In the genomic region with DNA sequence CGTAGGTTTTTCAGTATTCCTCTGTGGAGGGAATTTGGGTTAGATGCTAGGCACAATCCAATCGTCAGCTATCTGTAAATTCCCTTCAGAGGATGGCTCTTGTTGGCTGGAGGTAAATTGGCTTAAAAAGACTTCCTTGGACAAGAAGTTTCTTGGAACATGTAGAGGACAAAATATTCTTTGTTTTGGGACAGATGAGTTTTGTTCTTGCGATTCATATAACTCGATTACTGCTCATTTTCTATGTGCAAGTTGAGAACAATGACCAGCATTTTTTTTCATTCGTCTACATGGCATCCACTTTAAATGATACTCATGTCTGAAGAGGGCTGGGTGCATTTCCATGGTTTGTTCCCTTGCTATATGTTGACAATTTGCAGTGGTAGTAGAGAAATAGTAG, we compare ENCODE assay signal across 18 cellular contexts. TPM values are rescaled to one million over a fixed set of nuclear protein-coding genes. Genes with fewer than 3 reads are reported as not detected.
DNase-seq lines count a peak whose midpoint lies in the region; ATAC-seq, FAIRE-seq and TF ChIP-seq lines count a peak whose summit lies in the region.
"Had no signal": no experiment of that assay in that cellular context is flagged by ENCODE, and none has a peak within 500 bp of the region (broad histone marks: within the 10 kb centered on the region; RNA-seq: fewer than 3 reads in every experiment).

No MANE protein-coding gene starts in this region.

- in situ Hi-C loops in gastrocnemius medialis (cut with MboI; ENCODE audit: low sequenced_read_pairs in 4 of 4): no loop called here

- intact Hi-C loops in Right ventricle myocardium superior (cut with DNase I) (no loop called here), gastrocnemius medialis (cut with DNase I; ENCODE audit: low total_unique reads) (loop anchor here (10.0 kb wide), 1 partner anchor 46 kb away; no protein-coding TSS in a partner anchor)
- intact Hi-C loops in activated T-helper 2 cell treated with anti-CD3 and anti-CD28 coated beads, Interferon-gamma antibody, Interleukin-2, Interleukin-4, amounts not matched to agents 10 μg/mL and 5 μg/mL and 100 μg/mL, durations not matched to agents 14 hours and 24 hours and 36 hours (cut with micrococcal nuclease): loop anchor here (10.0 kb wide), 1 partner anchor 66 kb away; no protein-coding TSS in a partner anchor

- no peak for ATAC-seq in Right ventricle myocardium superior (ENCODE audit: poor library complexity)
- ATAC-seq in gastrocnemius medialis: no peak
- ATAC-seq: effector memory CD8-positive, alpha-beta T cell had no signal

- H3K9me3 ChIP-seq in right atrium auricular region: no peaks in the 10 kb centered on the region
- H3K9me3 ChIP-seq in keratinocyte (ENCODE audit: control insufficient read depth, low read depth, low read length): no peaks in the 10 kb centered on the region
- H3K9me3 ChIP-seq in gastrocnemius medialis: no peaks in the 10 kb centered on the region
- H3K9me3 ChIP-seq: adrenal gland had no signal

- no peak overlapping the region for H3K9ac ChIP-seq in keratinocyte (ENCODE audit: control insufficient read depth, extremely low read depth, insufficient read depth, low read length)

- TF ChIP-seq CTCF in right atrium auricular region (IDR thresholded peaks at IDR 0.05) (no peak), keratinocyte (optimal IDR thresholded peaks at IDR 0.05 in 1 of 3, IDR thresholded peaks at IDR 0.05 in 1 of 3, conservative IDR thresholded peaks at IDR 0.05 in 1 of 3; ENCODE audit: extremely low read depth in 1 of 3, insufficient read depth in 2 of 3, low read length in 3 of 3) (no peak), gastrocnemius medialis (IDR thresholded peaks at IDR 0.05 in 4 of 5, conservative IDR thresholded peaks at IDR 0.05 in 1 of 5) (no peak)

- H3K4me3 ChIP-seq in right atrium auricular region: no peak overlapping the region
- no peak overlapping the region for H3K4me3 ChIP-seq in keratinocyte (ENCODE audit: control insufficient read depth in 2 of 3, extremely low read depth in 1 of 3, insufficient read depth in 2 of 3, low read depth in 1 of 3, low read length in 3 of 3)
- no peak overlapping the region for H3K4me3 ChIP-seq in gastrocnemius medialis
- H3K4me3 ChIP-seq: adrenal gland had no signal

- H3K9me3 Mint-ChIP-seq in activated T-helper 2 cell treated with anti-CD3 and anti-CD28 coated beads, Interferon-gamma antibody, Interleukin-2, Interleukin-4, amounts not matched to agents 10 μg/mL and 5 μg/mL and 100 μg/mL, durations not matched to agents 14 hours and 24 hours and 36 hours: no peaks in the 10 kb centered on the region
- H3K9me3 Mint-ChIP-seq: activated CD4-positive, alpha-beta T cell treated with anti-CD3 and anti-CD28 coated beads, Interleukin-2, amount 10 ng/mL, durations not matched to agents 24 days and 14 days; effector memory CD8-positive, alpha-beta T cell had no signal

- H2AFZ ChIP-seq in keratinocyte (ENCODE audit: control insufficient read depth, low read length): no peak overlapping the region

- H3K27me3 Mint-ChIP-seq in activated T-helper 2 cell treated with anti-CD3 and anti-CD28 coated beads, Interferon-gamma antibody, Interleukin-2, Interleukin-4, amounts not matched to agents 10 μg/mL and 5 μg/mL and 100 μg/mL, durations not matched to agents 14 hours and 24 hours and 36 hours (ENCODE audit: low read depth): peaks cover 10% of the 10 kb centered on the region

- dilution Hi-C loops in keratinocyte (cut with MboI; ENCODE audit: extremely low pct_ligation_motif_present, low sequenced_read_pairs): no loop called here

- peaks cover 43% of the 10 kb centered on the region for H3K79me2 ChIP-seq in keratinocyte (ENCODE audit: control insufficient read depth, insufficient read depth, low read length)

- FAIRE-seq in keratinocyte (lab: Jason Lieb, UNC): no peak
- FAIRE-seq: HTR-8/SVneo, TTC549 had no signal

- H3K36me3 ChIP-seq in right atrium auricular region (no peaks in the 10 kb centered on the region), keratinocyte (ENCODE audit: control insufficient read depth in 2 of 2, extremely low read depth in 1 of 2, insufficient read depth in 2 of 2, low read length in 2 of 2) (peaks cover 0 to 3% of the 10 kb centered on the region in 2 experiments), gastrocnemius medialis (no peaks in the 10 kb centered on the region)
- H3K36me3 ChIP-seq: adrenal gland had no signal

- peaks cover 2% of the 10 kb centered on the region for H4K20me1 ChIP-seq in keratinocyte (ENCODE audit: control insufficient read depth, extremely low read depth, insufficient read depth, low read length)

- H3K4me3 Mint-ChIP-seq in activated T-helper 2 cell treated with anti-CD3 and anti-CD28 coated beads, Interferon-gamma antibody, Interleukin-2, Interleukin-4, amounts not matched to agents 10 μg/mL and 5 μg/mL and 100 μg/mL, durations not matched to agents 14 hours and 24 hours and 36 hours (ENCODE audit: low read depth): no peak overlapping the region
- H3K4me3 Mint-ChIP-seq: activated CD4-positive, alpha-beta T cell treated with anti-CD3 and anti-CD28 coated beads, Interleukin-2, amount 10 ng/mL, durations not matched to agents 24 days and 14 days; effector memory CD8-positive, alpha-beta T cell had no signal

- H3K4me1 ChIP-seq in right atrium auricular region (peaks cover 0 to 67% of the 10 kb centered on the region in 2 donors), keratinocyte (ENCODE audit: control insufficient read depth, extremely low read depth, insufficient read depth, low read length) (peaks cover 50% of the 10 kb centered on the region), gastrocnemius medialis (peaks cover 16 to 35% of the 10 kb centered on the region in 2 donors)

- H3K27me3 ChIP-seq in right atrium auricular region: no peaks in the 10 kb centered on the region
- H3K27me3 ChIP-seq in keratinocyte (ENCODE audit: control insufficient read depth, extremely low read depth, insufficient read depth, low read length): no peaks in the 10 kb centered on the region
- no peaks in the 10 kb centered on the region for H3K27me3 ChIP-seq in gastrocnemius medialis
- H3K27me3 ChIP-seq: adrenal gland had no signal

- H3K27ac ChIP-seq in right atrium auricular region (peak overlapping the region; percentile 72 to 74), keratinocyte (ENCODE audit: control insufficient read depth, insufficient read depth, low read length) (peak overlapping the region; percentile 85), gastrocnemius medialis (peak overlapping the region; percentile 50 to 68 (median 54))

- H3K27ac Mint-ChIP-seq in activated T-helper 2 cell treated with anti-CD3 and anti-CD28 coated beads, Interferon-gamma antibody, Interleukin-2, Interleukin-4, amounts not matched to agents 10 μg/mL and 5 μg/mL and 100 μg/mL, durations not matched to agents 14 hours and 24 hours and 36 hours: no peak overlapping the region
- H3K27ac Mint-ChIP-seq: activated CD4-positive, alpha-beta T cell treated with anti-CD3 and anti-CD28 coated beads, Interleukin-2, amount 10 ng/mL, durations not matched to agents 24 days and 14 days; effector memory CD8-positive, alpha-beta T cell had no signal

- no peaks in the 10 kb centered on the region for H3K36me3 Mint-ChIP-seq in activated T-helper 2 cell treated with anti-CD3 and anti-CD28 coated beads, Interferon-gamma antibody, Interleukin-2, Interleukin-4, amounts not matched to agents 10 μg/mL and 5 μg/mL and 100 μg/mL, durations not matched to agents 14 hours and 24 hours and 36 hours (ENCODE audit: low read depth)

- no peak for DNase-seq in right atrium auricular region (ENCODE audit: low spot score)
- no peak for DNase-seq in Right ventricle myocardium superior
- DNase-seq in keratinocyte (ENCODE audit: low read depth, low spot score): no peak
- DNase-seq in gastrocnemius medialis: no peak
- no peak for DNase-seq in NCI-H1092 treated with DMSO at 0.1 percent for 48 hours (lab: John Stamatoyannopoulos, UW)
- no peak for DNase-seq in 8988T
- no peak for DNase-seq in HK-2 (ENCODE audit: unreplicated experiment)
- no peak for DNase-seq in activated T-helper 2 cell treated with anti-CD3 and anti-CD28 coated beads, Interferon-gamma antibody, Interleukin-2, Interleukin-4, amounts not matched to agents 10 μg/mL and 5 μg/mL and 100 μg/mL, durations not matched to agents 14 hours and 24 hours and 36 hours (ENCODE audit: low spot score)
- DNase-seq: activated CD4-positive, alpha-beta T cell treated with anti-CD3 and anti-CD28 coated beads, Interleukin-2, amount 10 ng/mL, durations not matched to agents 24 days and 14 days; activated gamma-delta T cell; DMS153; effector memory CD8-positive, alpha-beta T cell; occipital lobe; OCI-M1; stimulated activated CD4-positive, alpha-beta T cell treated with anti-CD3 and anti-CD28 coated beads, Interleukin-4, amount 100 ng/mL, for 4 hours had no signal

- H3K9me1 ChIP-seq in keratinocyte (ENCODE audit: control insufficient read depth, extremely low read depth, insufficient read depth, low read length): peaks cover 3% of the 10 kb centered on the region

- peak overlapping the region; percentile 83 for H3K4me2 ChIP-seq in keratinocyte (ENCODE audit: control insufficient read depth, extremely low read depth, insufficient read depth, low read depth, low read length)

- TF ChIP-seq POLR2A in gastrocnemius medialis (IDR thresholded peaks at IDR 0.05): no peak

- no peaks in the 10 kb centered on the region for H3K4me1 Mint-ChIP-seq in activated T-helper 2 cell treated with anti-CD3 and anti-CD28 coated beads, Interferon-gamma antibody, Interleukin-2, Interleukin-4, amounts not matched to agents 10 μg/mL and 5 μg/mL and 100 μg/mL, durations not matched to agents 14 hours and 24 hours and 36 hours (ENCODE audit: low read depth)
- H3K4me1 Mint-ChIP-seq: activated CD4-positive, alpha-beta T cell treated with anti-CD3 and anti-CD28 coated beads, Interleukin-2, amount 10 ng/mL, durations not matched to agents 24 days and 14 days had no signal

RNA-seq across cellular contexts. Expression of gene COL4A2, which starts 41.7 kb away (rescaled TPM):
- total RNA-seq in right atrium auricular region (100 to 1,000 TPM; 141 to 153 TPM), Right ventricle myocardium superior (91.2 TPM), gastrocnemius medialis (10 to 100 TPM; 51.2 to 85.8 (median 70.5) TPM)
- polyA plus RNA-seq in keratinocyte: 30.7 to 64.2 TPM (median 31.1 TPM) in 3 replicates
- 2.4 TPM for polyA plus RNA-seq in keratinocyte (2011; ENCODE audit: low read depth)
- 5.3 and 11.3 TPM in 2 replicates for polyA plus RNA-seq in keratinocyte (2011; cell fraction: cytosol; rRNA removed)
- polyA plus RNA-seq in keratinocyte (2011; cell fraction: nucleus; rRNA removed): 78.0 and 99.9 TPM in 2 replicates
- 6.3 and 80.3 TPM in 2 replicates for polyA plus RNA-seq in keratinocyte (2012; ENCODE audit: low replicate concordance)
- polyA minus RNA-seq in keratinocyte: 69.8 to 191 TPM (median 82.0 TPM) in 3 replicates
- polyA minus RNA-seq in keratinocyte (2011; cell fraction: cytosol; rRNA and poly(A)+ RNA removed): 38.8 TPM
- 150 and 169 TPM in 2 replicates for polyA minus RNA-seq in keratinocyte (2011; cell fraction: nucleus; rRNA and poly(A)+ RNA removed)
- not detected in 2 replicates for total RNA-seq in activated T-helper 2 cell treated with anti-CD3 and anti-CD28 coated beads, Interferon-gamma antibody, Interleukin-2, Interleukin-4, amounts not matched to agents 10 μg/mL and 5 μg/mL and 100 μg/mL, durations not matched to agents 14 hours and 24 hours and 36 hours
- total RNA-seq: activated CD4-positive, alpha-beta T cell treated with anti-CD3 and anti-CD28 coated beads, Interleukin-2, amount 10 ng/mL, durations not matched to agents 24 days and 14 days had no signal

RNA-seq across cellular contexts. Expression of gene COL4A1, which starts 41.8 kb away (rescaled TPM):
- total RNA-seq in right atrium auricular region: 100 to 1,000 TPM; 140 to 201 TPM
- total RNA-seq in Right ventricle myocardium superior: 107 TPM
- 14.5 to 30.3 TPM (median 22.3 TPM) in 3 replicates for polyA plus RNA-seq in keratinocyte
- 1.3 TPM for polyA plus RNA-seq in keratinocyte (2011; ENCODE audit: low read depth)
- 4.7 and 5.4 TPM in 2 replicates for polyA plus RNA-seq in keratinocyte (2011; cell fraction: cytosol; rRNA removed)
- 40.7 and 46.5 TPM in 2 replicates for polyA plus RNA-seq in keratinocyte (2011; cell fraction: nucleus; rRNA removed)
- 2.0 and 35.6 TPM in 2 replicates for polyA plus RNA-seq in keratinocyte (2012; ENCODE audit: low replicate concordance)
- polyA minus RNA-seq in keratinocyte: 39.4 to 56.2 TPM (median 43.0 TPM) in 3 replicates
- 12.3 TPM for polyA minus RNA-seq in keratinocyte (2011; cell fraction: cytosol; rRNA and poly(A)+ RNA removed)
- 57.2 and 70.4 TPM in 2 replicates for polyA minus RNA-seq in keratinocyte (2011; cell fraction: nucleus; rRNA and poly(A)+ RNA removed)
- total RNA-seq in gastrocnemius medialis: 100 to 1,000 TPM in 3 of 4 donors, 10 to 100 TPM in 1; 60.5 to 127 (median 120) TPM
- not detected in 2 replicates for total RNA-seq in activated T-helper 2 cell treated with anti-CD3 and anti-CD28 coated beads, Interferon-gamma antibody, Interleukin-2, Interleukin-4, amounts not matched to agents 10 μg/mL and 5 μg/mL and 100 μg/mL, durations not matched to agents 14 hours and 24 hours and 36 hours
- total RNA-seq: activated CD4-positive, alpha-beta T cell treated with anti-CD3 and anti-CD28 coated beads, Interleukin-2, amount 10 ng/mL, durations not matched to agents 24 days and 14 days had no signal

Comparison
In these comparisons a context has a peak if more than half of its experiments do, and no peak if none do; other contexts are left out.
1. RNA of gene COL4A2, which starts 41.7 kb away (total RNA-seq): 141 to 153 TPM in right atrium auricular region, 91.2 TPM in Right ventricle myocardium superior (single experiment) and 51.2 to 85.8 TPM in gastrocnemius medialis; not detected in activated T-helper 2 cell treated with anti-CD3 and anti-CD28 coated beads, Interferon-gamma antibody, Interleukin-2, Interleukin-4, amounts not matched to agents 10 μg/mL and 5 μg/mL and 100 μg/mL, durations not matched to agents 14 hours and 24 hours and 36 hours; every median in the first group is over 10 times any median in the second.
2. RNA of gene COL4A1, which starts 41.8 kb away (total RNA-seq): 140 to 201 TPM in right atrium auricular region, 60.5 to 127 TPM in gastrocnemius medialis and 107 TPM in Right ventricle myocardium superior (single experiment); not detected in activated T-helper 2 cell treated with anti-CD3 and anti-CD28 coated beads, Interferon-gamma antibody, Interleukin-2, Interleukin-4, amounts not matched to agents 10 μg/mL and 5 μg/mL and 100 μg/mL, durations not matched to agents 14 hours and 24 hours and 36 hours; every median in the first group is over 10 times any median in the second.
3. Peak in every context shown above with its lines, with median percentiles within 50 percentile points of each other: H3K27ac ChIP-seq.